21 cellular contexts compared by ENCODE assay signal in the genomic region with DNA sequence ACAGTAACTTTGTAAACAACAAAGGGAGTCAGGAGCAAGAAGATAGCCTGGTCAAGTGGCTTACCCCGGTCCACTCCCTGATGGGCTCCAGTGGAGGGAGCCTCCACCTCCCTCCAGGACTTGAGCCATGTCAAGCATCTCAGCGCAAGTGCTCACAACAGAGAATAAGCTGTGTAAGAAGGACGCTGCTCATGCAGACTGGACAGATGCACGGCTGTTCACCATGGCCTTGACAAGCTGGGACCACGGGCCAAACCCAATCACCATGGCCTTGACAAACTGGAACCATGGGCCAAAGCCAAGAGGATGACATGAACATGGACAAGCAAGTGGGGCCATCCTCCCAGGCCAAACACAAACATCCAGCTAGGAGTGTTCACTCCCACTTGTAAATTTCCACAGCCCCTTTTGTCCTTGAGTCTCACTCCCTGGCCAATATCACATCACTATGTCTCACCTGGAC.
"Had no signal": no experiment of that assay in that cellular context is flagged by ENCODE, and none has a peak within 500 bp of the region (broad histone marks: within the 10 kb centered on the region; RNA-seq: fewer than 3 reads in every experiment).

No MANE protein-coding gene starts in this region.

- H3K27ac Mint-ChIP-seq: activated B cell treated with CpG ODN at 0.5 μM for 24 hours; activated CD4-positive, alpha-beta T cell treated with anti-CD3 and anti-CD28 coated beads for 36 hours; activated naive CD4-positive, alpha-beta T cell treated with anti-CD3 and anti-CD28 coated beads, Interleukin-2, amount 10 ng/mL, durations not matched to agents 7 days and 5 days; endodermal cell; mesothelial cell of epicardium; natural killer cell; stimulated activated memory B cell treated with anti-CD40 and anti-IgM and Interleukin-4, amounts not matched to agents 10 μg/mL and 1 μg/mL and 100 μg/mL, for 72 hours; T-helper 1 cell treated with Interleukin-12 subunit alpha and Interleukin-12 subunit beta and Interleukin-4 antibody, amounts not matched to agents 30 μg/mL and 1 μg/mL, for 36 hours had no signal

- H3K9me3 Mint-ChIP-seq: activated B cell treated with CpG ODN at 0.5 μM for 24 hours; activated naive CD4-positive, alpha-beta T cell treated with anti-CD3 and anti-CD28 coated beads, Interleukin-2, amount 10 ng/mL, durations not matched to agents 7 days and 5 days; activated T-cell treated with anti-CD3 and anti-CD28 coated beads, Interleukin-2, amount 50 U/mL, for 4 hours; endodermal cell; mesothelial cell of epicardium; natural killer cell; T-helper 1 cell treated with Interleukin-12 subunit alpha and Interleukin-12 subunit beta and Interleukin-4 antibody, amounts not matched to agents 30 μg/mL and 1 μg/mL, for 36 hours had no signal

- ATAC-seq: activated CD4-positive, alpha-beta T cell treated with anti-CD3 and anti-CD28 coated beads for 36 hours; activated T-cell treated with anti-CD3 and anti-CD28 coated beads, Interleukin-2, amount 50 U/mL, for 4 hours; gastroesophageal sphincter; natural killer cell; pancreas; stimulated activated memory B cell treated with anti-CD40 and anti-IgM and Interleukin-4, amounts not matched to agents 10 μg/mL and 1 μg/mL and 100 μg/mL, for 72 hours had no signal

- DNase-seq: activated B cell treated with CpG ODN at 0.5 μM for 24 hours; activated CD4-positive, alpha-beta T cell treated with anti-CD3 and anti-CD28 coated beads for 36 hours; activated CD4-positive, alpha-beta T cell treated with anti-CD3 and anti-CD28 coated beads, Interleukin-2, amount 50 U/mL, for 4 hours; activated CD8-positive, alpha-beta memory T cell treated with anti-CD3 and anti-CD28 coated beads, Interleukin-2, amount 50 U/mL, for 48 hours; activated naive CD4-positive, alpha-beta T cell treated with anti-CD3 and anti-CD28 coated beads, Interleukin-2, amount 10 ng/mL, durations not matched to agents 7 days and 5 days; activated T-cell treated with anti-CD3 and anti-CD28 coated beads, Interleukin-2, amount 50 U/mL, for 4 hours; cortex of kidney; hypothalamus; left ventricle myocardium inferior; mammary epithelial cell; natural killer cell; right cardiac atrium; stimulated activated CD4-positive, alpha-beta T cell treated with anti-CD3 and anti-CD28 coated beads, Interleukin-2, amount 100 ng/mL, for 24 hours; T1000; thyroid gland had no signal

- H3K4me3 Mint-ChIP-seq: activated B cell treated with CpG ODN at 0.5 μM for 24 hours; activated CD4-positive, alpha-beta T cell treated with anti-CD3 and anti-CD28 coated beads for 36 hours; activated naive CD4-positive, alpha-beta T cell treated with anti-CD3 and anti-CD28 coated beads, Interleukin-2, amount 10 ng/mL, durations not matched to agents 7 days and 5 days; activated T-cell treated with anti-CD3 and anti-CD28 coated beads, Interleukin-2, amount 50 U/mL, for 4 hours; endodermal cell; mesothelial cell of epicardium; natural killer cell; stimulated activated memory B cell treated with anti-CD40 and anti-IgM and Interleukin-4, amounts not matched to agents 10 μg/mL and 1 μg/mL and 100 μg/mL, for 72 hours; T-helper 1 cell treated with Interleukin-12 subunit alpha and Interleukin-12 subunit beta and Interleukin-4 antibody, amounts not matched to agents 30 μg/mL and 1 μg/mL, for 36 hours had no signal

- H3K36me3 Mint-ChIP-seq: natural killer cell had no signal
